Comparison of ENCODE assay signal across 20 cellular contexts in the genomic region with DNA sequence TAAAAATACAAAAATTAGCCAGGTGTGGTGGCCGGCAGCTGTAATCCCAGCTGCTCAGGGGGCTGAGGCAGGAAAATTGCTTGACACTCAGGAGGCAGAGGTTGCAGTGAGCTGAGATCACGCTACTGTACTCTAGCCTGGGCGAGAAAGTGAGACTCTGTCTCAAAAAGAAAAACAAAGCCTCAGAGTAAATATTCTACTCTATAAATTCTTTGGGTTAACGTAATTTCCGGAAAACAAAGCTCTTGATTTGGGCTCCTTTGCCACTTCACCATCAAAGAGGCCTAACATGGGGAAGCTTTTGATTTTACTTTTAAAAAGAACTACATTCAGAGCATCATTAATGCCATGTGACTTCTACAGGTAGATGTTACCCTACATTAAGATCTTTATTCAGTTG.
A peak's percentile ranks its signal among the peaks of the same experiment; 100 is the strongest.
DNase-seq lines count a peak whose midpoint lies in the region; ATAC-seq and TF ChIP-seq lines count a peak whose summit lies in the region.
"Had no signal": no experiment of that assay in that cellular context is flagged by ENCODE, and none has a peak within 500 bp of the region (broad histone marks: within the 10 kb centered on the region; RNA-seq: fewer than 3 reads in every experiment).

No MANE protein-coding gene starts in this region.

- no CpG with 5 or more reads among the region's 5 CpGs for WGBS in H9 (ENCODE audit: extremely low coverage, insufficient read length, low lambda C conversion rate)

- H3K4me3 ChIP-seq in mucosa of rectum (ENCODE audit: low read length in 2 of 2): no peak overlapping the region
- H3K4me3 ChIP-seq: A549, BLaER1, body of pancreas, lung had no signal

- H4K8ac ChIP-seq in H9 (replicated peaks; ENCODE audit: insufficient read length, low read depth, low read length): no peak overlapping the region

- H3K27me3 ChIP-seq in H9 (ENCODE audit: insufficient read depth, low read length) (no peaks in the 10 kb centered on the region), mucosa of rectum (ENCODE audit: control insufficient read depth in 2 of 2, insufficient read depth in 2 of 2, low read length in 2 of 2) (no peaks in the 10 kb centered on the region)
- H3K27me3 ChIP-seq: BLaER1, body of pancreas, foreskin keratinocyte had no signal

- peak overlapping the region in 2 of 3 experiments; percentile 49 to 78; a peak in 1 of 7 replicates for H3K27ac Mint-ChIP-seq in H9
- peak overlapping the region; percentile 69 to 89 for H3K27ac Mint-ChIP-seq in activated naive CD4-positive, alpha-beta T cell treated with anti-CD3 and anti-CD28 coated beads, Interleukin-2, amount 50 U/mL, for 72 hours
- H3K27ac Mint-ChIP-seq in progenitor cell of endocrine pancreas: no peak overlapping the region

- H2BK12ac ChIP-seq in H9 (ENCODE audit: insufficient read length, low read depth, low read length): no peak overlapping the region

- no peak overlapping the region for H3K4ac ChIP-seq in H9 (ENCODE audit: low read depth, low read length)

- H3K56ac ChIP-seq in H9 (ENCODE audit: insufficient read length, low read depth, low read length): no peak overlapping the region

- H3K79me2 ChIP-seq in H9 (ENCODE audit: insufficient read depth, low read length): no peaks in the 10 kb centered on the region

- H3K9me3 Mint-ChIP-seq in H9 (no peaks in the 10 kb centered on the region), progenitor cell of endocrine pancreas (ENCODE audit: low read depth) (no peaks in the 10 kb centered on the region)
- H3K9me3 Mint-ChIP-seq in activated naive CD4-positive, alpha-beta T cell treated with anti-CD3 and anti-CD28 coated beads, Interleukin-2, amount 50 U/mL, for 72 hours: no peaks in the 10 kb centered on the region

- H2AFZ ChIP-seq in H9 (ENCODE audit: low read length): no peak overlapping the region

- no peak overlapping the region for H3K4me3 Mint-ChIP-seq in H9
- H3K4me3 Mint-ChIP-seq in progenitor cell of endocrine pancreas (ENCODE audit: low read depth): no peak overlapping the region

- no peak overlapping the region for H3K18ac ChIP-seq in H9 (ENCODE audit: insufficient read length, low read depth, low read length)

- H3K9ac ChIP-seq in H9 (ENCODE audit: extremely low read depth, insufficient read length, low read length) (no peak overlapping the region), mucosa of rectum (ENCODE audit: low read depth in 1 of 2, low read length in 2 of 2) (no peak overlapping the region)
- H3K9ac ChIP-seq: BLaER1 had no signal

- H2BK15ac ChIP-seq in H9 (ENCODE audit: low read depth, low read length): no peak overlapping the region

- peaks cover 44 to 46% of the 10 kb centered on the region in 2 donors for H3K36me3 ChIP-seq in mucosa of rectum (ENCODE audit: control insufficient read depth in 2 of 2, insufficient read depth in 2 of 2, low read length in 2 of 2)

- no peak overlapping the region for H2BK5ac ChIP-seq in H9 (ENCODE audit: insufficient read length, low read length)

- H3K27me3 Mint-ChIP-seq in H9 (ENCODE audit: low read depth) (no peaks in the 10 kb centered on the region), progenitor cell of endocrine pancreas (no peaks in the 10 kb centered on the region)

- DNase-seq in activated CD4-positive, alpha-beta T cell treated with anti-CD3 and anti-CD28 coated beads, Interleukin-2, amount 50 U/mL, for 1 hour: peak; percentile 17
- DNase-seq in activated CD4-positive, alpha-beta T cell treated with anti-CD3 and anti-CD28 coated beads, Interleukin-2, amount 50 U/mL, for 48 hours: no peak
- DNase-seq in H9 (no peak), progenitor cell of endocrine pancreas (ENCODE audit: low spot score, unreplicated experiment) (no peak), GOT3 (lab: John Stamatoyannopoulos, UW) (no peak)
- DNase-seq in activated naive CD4-positive, alpha-beta T cell treated with anti-CD3 and anti-CD28 coated beads, Interleukin-2, amount 50 U/mL, for 72 hours (ENCODE audit: low spot score in 2 of 2): no peak
- DNase-seq: body of pancreas; DMS 273 treated with DMSO at 0.1 percent for 48 hours; foreskin keratinocyte; NCI-H1417; NCI-H524; stimulated activated CD4-positive, alpha-beta T cell treated with anti-CD3 and anti-CD28 coated beads, Interleukin-2, amount 100 ng/mL, for 24 hours had no signal

- no peak overlapping the region for H3K14ac ChIP-seq in H9 (ENCODE audit: insufficient read depth, low read length)

- no peak overlapping the region for H3T11ph ChIP-seq in H9 (ENCODE audit: low read length)

- H3K4me1 Mint-ChIP-seq in H9 (peaks cover 34 to 35% of the 10 kb centered on the region in 2 experiments), progenitor cell of endocrine pancreas (ENCODE audit: low read depth) (peaks cover 45% of the 10 kb centered on the region)

- H3K4me2 ChIP-seq in H9 (ENCODE audit: insufficient read depth, insufficient read length, low read length): no peak overlapping the region
- H3K4me2 ChIP-seq: A549, BLaER1 had no signal

- H2BK20ac ChIP-seq in H9 (ENCODE audit: low read depth, low read length, poor library complexity, severe bottlenecking): no peak overlapping the region

- H3K23ac ChIP-seq in H9 (ENCODE audit: insufficient read length, low read depth, low read length): no peak overlapping the region

- no peaks in the 10 kb centered on the region for H3K23me2 ChIP-seq in H9 (ENCODE audit: insufficient read length, low read depth, low read length, poor library complexity, severe bottlenecking)

- H3K27ac ChIP-seq in H9 (ENCODE audit: insufficient read length, low read depth, low read length): no peak overlapping the region
- H3K27ac ChIP-seq in mucosa of rectum (ENCODE audit: low read depth in 2 of 2, low read length in 2 of 2): peak overlapping the region; percentile 56 to 57
- H3K27ac ChIP-seq: A549, epithelial cell of prostate, foreskin keratinocyte, RWPE1 had no signal

- no peaks in the 10 kb centered on the region for H4K20me1 ChIP-seq in H9 (ENCODE audit: control insufficient read depth, insufficient read depth, insufficient read length)
- H4K20me1 ChIP-seq: BLaER1 had no signal

- no peaks in the 10 kb centered on the region for H3K79me1 ChIP-seq in H9 (ENCODE audit: insufficient read depth, low read depth, low read length, poor library complexity, severe bottlenecking)

- no peak for TF ChIP-seq CTCF in H9 (conservative IDR thresholded peaks at IDR 0.05)
- TF ChIP-seq CTCF in progenitor cell of endocrine pancreas (IDR thresholded peaks at IDR 0.05; ENCODE audit: unreplicated experiment): no peak

- peak in 1 of 2 donors; percentile 61 for ATAC-seq in activated naive CD4-positive, alpha-beta T cell treated with anti-CD3 and anti-CD28 coated beads, Interleukin-2, amount 50 U/mL, for 72 hours
- no peak for ATAC-seq in HG03175 (IDR thresholded peaks at IDR 0.05; ENCODE audit: unreplicated experiment)
- ATAC-seq: A549, foreskin keratinocyte, SK-N-SH treated with all-trans-retinoic acid at 6 μM for 48 hours had no signal

- H3K9me3 ChIP-seq in H9 (ENCODE audit: control insufficient read depth, low read depth, low read length): no peaks in the 10 kb centered on the region
- no peaks in the 10 kb centered on the region for H3K9me3 ChIP-seq in mucosa of rectum (ENCODE audit: control insufficient read depth in 2 of 2, low read length in 2 of 2)
- H3K9me3 ChIP-seq: A549, BLaER1, body of pancreas had no signal

- H2BK120ac ChIP-seq in H9 (ENCODE audit: low read depth, low read length, poor library complexity, severe bottlenecking): no peak overlapping the region

- H4K5ac ChIP-seq in H9 (ENCODE audit: insufficient read length, low read depth, low read length): no peak overlapping the region

- H3K4me1 ChIP-seq in H9 (ENCODE audit: insufficient read depth, low read length) (peaks cover 3% of the 10 kb centered on the region; the same call in 1 of the 2 replicates), mucosa of rectum (ENCODE audit: control insufficient read depth in 2 of 2, insufficient read depth in 2 of 2, low read length in 2 of 2) (peaks cover 5 to 9% of the 10 kb centered on the region in 2 donors)
- H3K4me1 ChIP-seq: A549, foreskin keratinocyte had no signal

- no peak overlapping the region for H2AK5ac ChIP-seq in H9 (ENCODE audit: insufficient read length, low read length)

- H4K91ac ChIP-seq in H9 (ENCODE audit: insufficient read length, low read depth, low read length): no peak overlapping the region

- H3K36me3 Mint-ChIP-seq in H9 (ENCODE audit: insufficient read depth in 1 of 3, low read depth in 3 of 3): peaks cover 11 to 62% (median 14%) of the 10 kb centered on the region in 3 experiments
- H3K36me3 Mint-ChIP-seq in activated naive CD4-positive, alpha-beta T cell treated with anti-CD3 and anti-CD28 coated beads, Interleukin-2, amount 50 U/mL, for 72 hours: peaks cover 6 to 26% of the 10 kb centered on the region in 2 donors
- H3K36me3 Mint-ChIP-seq in progenitor cell of endocrine pancreas (ENCODE audit: insufficient read depth): peaks cover 50% of the 10 kb centered on the region
